ENCODE assay signal across 9 cellular contexts in genomic region chr7:77684030-77684429, GRCh38. TPM values are rescaled to one million over a fixed set of nuclear protein-coding genes. Genes with fewer than 3 reads are reported as not detected.
A peak's percentile ranks its signal among the peaks of the same experiment; 100 is the strongest.
DNase-seq lines count a peak whose midpoint lies in the region; ATAC-seq and TF ChIP-seq lines count a peak whose summit lies in the region.
"Had no signal": no experiment of that assay in that cellular context is flagged by ENCODE, and none has a peak within 500 bp of the region (broad histone marks: within the 10 kb centered on the region; RNA-seq: fewer than 3 reads in every experiment).

No MANE protein-coding gene starts in this region.

- H3K27ac ChIP-seq in heart left ventricle, result peak overlapping the region in 1 of 12 donors; percentile 70

- H3K27ac Mint-ChIP-seq in progenitor cell of endocrine pancreas, result peak overlapping the region; percentile 51

- intact Hi-C loops in heart left ventricle (cut with DNase I), result no loop called here

- no peak overlapping the region for H3K4me3 Mint-ChIP-seq in progenitor cell of endocrine pancreas (ENCODE audit: low read depth)

- 35 to 49% (median 40%) methylated on average over 9 of the region's 9 CpGs for WGBS in heart left ventricle, 4 donors

- peaks cover 30% of the 10 kb centered on the region for H3K36me3 Mint-ChIP-seq in progenitor cell of endocrine pancreas (ENCODE audit: insufficient read depth)

- DNase-seq in ELF-1 (ENCODE audit: low read depth, low spot score) (peak; percentile 87), brain pericyte (ENCODE audit: low read depth, low spot score) (peak; percentile 59), heart left ventricle (peak in 4 of 5 donors; percentile 48 to 54 (median 50)), progenitor cell of endocrine pancreas (ENCODE audit: low spot score, unreplicated experiment) (no peak), GDM1 (lab: John Stamatoyannopoulos, UW) (no peak)
- DNase-seq: spleen had no signal

- TF ChIP-seq CTCF in heart left ventricle (IDR thresholded peaks at IDR 0.05), result no peak
- no peak for TF ChIP-seq CTCF in progenitor cell of endocrine pancreas (IDR thresholded peaks at IDR 0.05; ENCODE audit: unreplicated experiment)

- no peak overlapping the region for H3K4me3 ChIP-seq in heart left ventricle
- H3K4me3 ChIP-seq: spleen had no signal

- no peak for TF ChIP-seq POLR2A in heart left ventricle (IDR thresholded peaks at IDR 0.05)

- H3K4me1 ChIP-seq in heart left ventricle, result peaks cover 0 to 34% (median 4%) of the 10 kb centered on the region in 12 donors

- H3K27me3 Mint-ChIP-seq in progenitor cell of endocrine pancreas, result no peaks in the 10 kb centered on the region

- H3K4me1 Mint-ChIP-seq in progenitor cell of endocrine pancreas (ENCODE audit: low read depth), result peaks cover 27% of the 10 kb centered on the region

- H3K27me3 ChIP-seq in heart left ventricle, result no peaks in the 10 kb centered on the region
- H3K27me3 ChIP-seq: spleen had no signal

- peaks cover 0 to 24% (median 14%) of the 10 kb centered on the region in 9 donors for H3K36me3 ChIP-seq in heart left ventricle

- peak in 3 of 4 donors; percentile 80 to 86 (median 83) for ATAC-seq in heart left ventricle
- ATAC-seq in HG02938 (IDR thresholded peaks at IDR 0.05; ENCODE audit: unreplicated experiment), result no peak
- ATAC-seq in GM19395 (IDR thresholded peaks at IDR 0.05; ENCODE audit: unreplicated experiment), result no peak
- ATAC-seq in GM21360 (IDR thresholded peaks at IDR 0.05; ENCODE audit: unreplicated experiment), result no peak

- H3K9me3 ChIP-seq in heart left ventricle, result no peaks in the 10 kb centered on the region
- H3K9me3 ChIP-seq: spleen had no signal

- H3K9me3 Mint-ChIP-seq in progenitor cell of endocrine pancreas (ENCODE audit: low read depth), result no peaks in the 10 kb centered on the region

RNA-seq across cellular contexts. Expression of gene RSBN1L, which starts 12.2 kb away (rescaled TPM):
- total RNA-seq in heart left ventricle (10 to 100 TPM in 4 of 9 donors, 1 to 10 TPM in 5; 5.6 to 12.1 (median 9.9) TPM), progenitor cell of endocrine pancreas (23.4 and 24.5 TPM in 2 replicates)
- polyA plus RNA-seq in heart left ventricle, result 1 to 10 TPM; 4.0 to 4.7 TPM

Comparison
In these comparisons a context has a peak if more than half of its experiments do, and no peak if none do; other contexts are left out.
1. DNase-seq: peak in ELF-1 (single experiment), brain pericyte (single experiment) and heart left ventricle (4 of 5); none in progenitor cell of endocrine pancreas (single experiment) and GDM1 (single experiment).
2. ATAC-seq: peak in heart left ventricle (3 of 4); none in HG02938 (single experiment), GM19395 (single experiment) and GM21360 (single experiment).